Comparison of ENCODE assay signal across 18 cellular contexts in genomic region chr20:2315440-2315778, GRCh38. TPM values are rescaled to one million over a fixed set of nuclear protein-coding genes. Genes with fewer than 3 reads are reported as not detected.
"Had no signal": no experiment of that assay in that cellular context is flagged by ENCODE, and none has a peak within 500 bp of the region (broad histone marks: within the 10 kb centered on the region; RNA-seq: fewer than 3 reads in every experiment).

No MANE protein-coding gene starts in this region.

- H3K27ac ChIP-seq: body of pancreas, colonic mucosa, lower lobe of right lung had no signal

- DNase-seq: activated CD4-positive, alpha-beta T cell treated with anti-CD3 and anti-CD28 coated beads, Interleukin-2, amount 10 ng/mL, durations not matched to agents 7 days and 5 days; activated CD8-positive, alpha-beta memory T cell treated with anti-CD3 and anti-CD28 coated beads, Interleukin-2, amount 50 U/mL, for 48 hours; activated gamma-delta T cell; activated T-cell treated with anti-CD3 and anti-CD28 coated beads, Interleukin-2, amount 50 U/mL, for 72 hours; amniotic stem cell; central memory CD4-positive, alpha-beta T cell; colonic mucosa; foreskin melanocyte; immature natural killer cell; lower lobe of right lung; midbrain; retina; stimulated activated CD4-positive, alpha-beta T cell treated with anti-CD3 and anti-CD28 coated beads, Interleukin-4, amount 100 ng/mL, for 24 hours; stimulated activated naive CD4-positive, alpha-beta T cell treated with Interleukin-2 at 50 U/mL for 16 hours; T-helper 9 cell had no signal

- H3K36me3 ChIP-seq: colonic mucosa, lower lobe of right lung had no signal

- H3K9me3 ChIP-seq: body of pancreas, colonic mucosa, lower lobe of right lung had no signal

- H3K4me1 ChIP-seq: body of pancreas, colonic mucosa, lower lobe of right lung had no signal

- ATAC-seq: activated naive CD4-positive, alpha-beta T cell treated with anti-CD3 and anti-CD28 coated beads, Interleukin-2, amount 50 U/mL, for 72 hours; activated T-cell treated with anti-CD3 and anti-CD28 coated beads, Interleukin-2, amount 50 U/mL, for 72 hours; body of pancreas had no signal

- H3K4me3 ChIP-seq: body of pancreas, colonic mucosa, lower lobe of right lung had no signal

- H3K27me3 ChIP-seq: body of pancreas, colonic mucosa had no signal

RNA-seq across cellular contexts. Expression of gene TGM3, which starts 19.6 kb away (rescaled TPM):
- total RNA-seq: activated CD4-positive, alpha-beta T cell treated with anti-CD3 and anti-CD28 coated beads, Interleukin-2, amount 10 ng/mL, durations not matched to agents 7 days and 5 days; activated T-cell treated with anti-CD3 and anti-CD28 coated beads, Interleukin-2, amount 50 U/mL, for 72 hours; left cardiac atrium had no signal
- polyA plus RNA-seq: immature natural killer cell had no signal
